In the genomic region with DNA sequence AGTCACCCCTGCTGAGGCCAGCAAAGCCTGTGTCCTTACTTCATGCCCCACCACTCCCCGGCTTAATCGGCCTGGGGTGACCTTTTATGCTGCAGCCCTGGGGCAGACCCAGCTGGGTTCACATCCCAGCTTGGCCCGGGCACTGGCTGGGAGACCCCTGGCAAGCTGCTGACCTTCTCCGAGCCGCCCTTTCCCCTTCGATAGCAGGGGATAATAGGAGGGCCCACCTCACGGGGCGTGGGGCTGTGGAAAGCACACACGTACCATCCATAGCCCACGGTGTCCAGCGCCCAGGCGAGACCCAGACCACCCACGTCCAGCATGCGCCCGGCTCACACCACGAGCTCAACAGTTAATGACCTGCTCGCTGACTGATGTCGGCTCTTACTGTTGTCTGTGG, we compare ENCODE assay signal across 1 cellular context.
TF ChIP-seq lines count a peak whose summit lies in the region.

No MANE protein-coding gene starts in this region.

TF ChIP-seq in HCT116, 20 proteins besides CTCF, POLR2A, EP300 and RAD21 (continued from another document):
- no peak for TF ChIP-seq CBX3 (IDR thresholded peaks at IDR 0.05; ENCODE audit: low read depth)
- TF ChIP-seq, protein P1, sequence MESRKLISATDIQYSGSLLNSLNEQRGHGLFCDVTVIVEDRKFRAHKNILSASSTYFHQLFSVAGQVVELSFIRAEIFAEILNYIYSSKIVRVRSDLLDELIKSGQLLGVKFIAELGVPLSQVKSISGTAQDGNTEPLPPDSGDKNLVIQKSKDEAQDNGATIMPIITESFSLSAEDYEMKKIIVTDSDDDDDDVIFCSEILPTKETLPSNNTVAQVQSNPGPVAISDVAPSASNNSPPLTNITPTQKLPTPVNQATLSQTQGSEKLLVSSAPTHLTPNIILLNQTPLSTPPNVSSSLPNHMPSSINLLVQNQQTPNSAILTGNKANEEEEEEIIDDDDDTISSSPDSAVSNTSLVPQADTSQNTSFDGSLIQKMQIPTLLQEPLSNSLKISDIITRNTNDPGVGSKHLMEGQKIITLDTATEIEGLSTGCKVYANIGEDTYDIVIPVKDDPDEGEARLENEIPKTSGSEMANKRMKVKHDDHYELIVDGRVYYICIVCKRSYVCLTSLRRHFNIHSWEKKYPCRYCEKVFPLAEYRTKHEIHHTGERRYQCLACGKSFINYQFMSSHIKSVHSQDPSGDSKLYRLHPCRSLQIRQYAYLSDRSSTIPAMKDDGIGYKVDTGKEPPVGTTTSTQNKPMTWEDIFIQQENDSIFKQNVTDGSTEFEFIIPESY (IDR thresholded peaks at IDR 0.05; ENCODE audit: extremely low read depth, insufficient replicate concordance, low read length) = no peak
- no peak for TF ChIP-seq EZH2phosphoT487 (IDR thresholded peaks at IDR 0.05; ENCODE audit: borderline replicate concordance)
- no peak for TF ChIP-seq POLR2AphosphoS5 (IDR thresholded peaks at IDR 0.05; ENCODE audit: low read depth, low read length)
- TF ChIP-seq ELF1 (IDR thresholded peaks at IDR 0.05; ENCODE audit: borderline replicate concordance, low read depth) = no peak
- TF ChIP-seq, protein P2, sequence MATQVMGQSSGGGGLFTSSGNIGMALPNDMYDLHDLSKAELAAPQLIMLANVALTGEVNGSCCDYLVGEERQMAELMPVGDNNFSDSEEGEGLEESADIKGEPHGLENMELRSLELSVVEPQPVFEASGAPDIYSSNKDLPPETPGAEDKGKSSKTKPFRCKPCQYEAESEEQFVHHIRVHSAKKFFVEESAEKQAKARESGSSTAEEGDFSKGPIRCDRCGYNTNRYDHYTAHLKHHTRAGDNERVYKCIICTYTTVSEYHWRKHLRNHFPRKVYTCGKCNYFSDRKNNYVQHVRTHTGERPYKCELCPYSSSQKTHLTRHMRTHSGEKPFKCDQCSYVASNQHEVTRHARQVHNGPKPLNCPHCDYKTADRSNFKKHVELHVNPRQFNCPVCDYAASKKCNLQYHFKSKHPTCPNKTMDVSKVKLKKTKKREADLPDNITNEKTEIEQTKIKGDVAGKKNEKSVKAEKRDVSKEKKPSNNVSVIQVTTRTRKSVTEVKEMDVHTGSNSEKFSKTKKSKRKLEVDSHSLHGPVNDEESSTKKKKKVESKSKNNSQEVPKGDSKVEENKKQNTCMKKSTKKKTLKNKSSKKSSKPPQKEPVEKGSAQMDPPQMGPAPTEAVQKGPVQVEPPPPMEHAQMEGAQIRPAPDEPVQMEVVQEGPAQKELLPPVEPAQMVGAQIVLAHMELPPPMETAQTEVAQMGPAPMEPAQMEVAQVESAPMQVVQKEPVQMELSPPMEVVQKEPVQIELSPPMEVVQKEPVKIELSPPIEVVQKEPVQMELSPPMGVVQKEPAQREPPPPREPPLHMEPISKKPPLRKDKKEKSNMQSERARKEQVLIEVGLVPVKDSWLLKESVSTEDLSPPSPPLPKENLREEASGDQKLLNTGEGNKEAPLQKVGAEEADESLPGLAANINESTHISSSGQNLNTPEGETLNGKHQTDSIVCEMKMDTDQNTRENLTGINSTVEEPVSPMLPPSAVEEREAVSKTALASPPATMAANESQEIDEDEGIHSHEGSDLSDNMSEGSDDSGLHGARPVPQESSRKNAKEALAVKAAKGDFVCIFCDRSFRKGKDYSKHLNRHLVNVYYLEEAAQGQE (IDR thresholded peaks at IDR 0.05; ENCODE audit: low read depth) = no peak
- no peak for TF ChIP-seq SIN3A (IDR thresholded peaks at IDR 0.05; ENCODE audit: low read depth)
- TF ChIP-seq FOSL1 (IDR thresholded peaks at IDR 0.05; ENCODE audit: low read depth) = no peak
